Comparison of ENCODE assay signal across 8 cellular contexts in genomic region chr7:144835668-144836544, GRCh38. TPM values are rescaled to one million over a fixed set of nuclear protein-coding genes. Genes with fewer than 3 reads are reported as not detected.
A peak's percentile ranks its signal among the peaks of the same experiment; 100 is the strongest.
DNase-seq lines count a peak whose midpoint lies in the region; ATAC-seq and TF ChIP-seq lines count a peak whose summit lies in the region.

TPK1 (minus strand) TSS chr7:144836053; CDS start chr7:144835602, 451 bp downstream.

- peaks cover 17% of the 10 kb centered on the region for H3K4me1 ChIP-seq in Karpas-422 (ENCODE audit: low read length)

- peaks cover 7% of the 10 kb centered on the region for H3K36me3 Mint-ChIP-seq in natural killer cell

- TF ChIP-seq CTCF in RWPE1 (conservative IDR thresholded peaks at IDR 0.05; ENCODE audit: low read depth) (no peak), natural killer cell (IDR thresholded peaks at IDR 0.05) (no peak)

- CTCF ChIA-PET in RWPE1 (lab: Yijun Ruan, JAX) = interaction anchor here (0.7 kb wide), 1 partner anchor 323 kb away, joined by 3 read pairs; no protein-coding TSS in a partner anchor

- no peaks in the 10 kb centered on the region for H3K27me3 ChIP-seq in Karpas-422 (ENCODE audit: low read length)

- ATAC-seq in GM21825 (IDR thresholded peaks at IDR 0.05; ENCODE audit: unreplicated experiment) (peak; percentile 91), natural killer cell (peak; percentile 88 to 98 (median 91))

- peak within 1 kb of the TSS; percentile 92 for H3K4me2 ChIP-seq in Karpas-422 (ENCODE audit: low read depth, low read length, poor library complexity, severe bottlenecking)

- peak within 1 kb of the TSS; percentile 77 for H3K9ac ChIP-seq in Karpas-422 (ENCODE audit: low read length)

- peak within 1 kb of the TSS; percentile 90 to 93 for H3K27ac Mint-ChIP-seq in natural killer cell

- H3K4me1 Mint-ChIP-seq in natural killer cell = peaks cover 27 to 41% of the 10 kb centered on the region in 2 donors

- H3K27ac ChIP-seq in Karpas-422 (ENCODE audit: low read length) = peak within 1 kb of the TSS; percentile 45
- H3K27ac ChIP-seq in RWPE1 = peak within 1 kb of the TSS; percentile 96

- H2AFZ ChIP-seq in Karpas-422 (ENCODE audit: low read length) = peak within 1 kb of the TSS; percentile 94

- no peaks in the 10 kb centered on the region for H4K20me1 ChIP-seq in Karpas-422 (ENCODE audit: insufficient read depth, low read depth, low read length)

- no peaks in the 10 kb centered on the region for H3K9me3 ChIP-seq in Karpas-422 (ENCODE audit: low read length)

- H3K9me2 ChIP-seq in Karpas-422 (replicated peaks; ENCODE audit: insufficient read depth, low read length) = no peaks in the 10 kb centered on the region

- no peaks in the 10 kb centered on the region for H3K27me3 Mint-ChIP-seq in natural killer cell (ENCODE audit: low read depth in 2 of 2)

- no peaks in the 10 kb centered on the region for H3K79me2 ChIP-seq in Karpas-422 (ENCODE audit: low read length)

- DNase-seq in Daoy (ENCODE audit: low read depth) = peak; percentile 99
- DNase-seq in Karpas-422 = peak; percentile 95
- peak; percentile 87 for DNase-seq in RWPE1 (ENCODE audit: low spot score)
- peak; percentile 84 for DNase-seq in activated T-helper 9 cell treated with anti-CD3 and anti-CD28 coated beads, Interleukin-2, amount 50 U/mL, for 16 hours (ENCODE audit: low read depth)
- peak; percentile 84 for DNase-seq in fibroblast of peridontal ligament (ENCODE audit: extremely low read depth)
- DNase-seq in natural killer cell = peak; percentile 87
- DNase-seq in stimulated activated naive CD4-positive, alpha-beta T cell (lab: John Stamatoyannopoulos, UW) = peak; percentile 74 to 90 (median 84)

- H3K36me3 ChIP-seq in Karpas-422 (ENCODE audit: insufficient read depth, low read length) = no peaks in the 10 kb centered on the region

- H3K4me3 Mint-ChIP-seq in natural killer cell = peak within 1 kb of the TSS; percentile 96

- intact Hi-C loops in natural killer cell (cut with micrococcal nuclease) = loop anchor here (2.0 kb wide), 1 partner anchor 23 kb away; no protein-coding TSS in a partner anchor

- POLR2A ChIA-PET in RWPE1 (lab: Yijun Ruan, JAX; ENCODE audit: low non-redundant PET) = no interaction called here

- peak within 1 kb of the TSS; percentile 71 for H3K4me3 ChIP-seq in Karpas-422 (ENCODE audit: low read length)

- peaks cover 5 to 9% of the 10 kb centered on the region in 2 donors for H3K9me3 Mint-ChIP-seq in natural killer cell

RNA-seq across cellular contexts. Expression of gene TPK1, which starts in this region (rescaled TPM):
- 5.5 and 9.0 TPM in 2 replicates for total RNA-seq in Daoy (2014; rRNA removed; shearing (Covaris generic))
- total RNA-seq in Karpas-422 (2014; rRNA removed; shearing (Covaris generic); ENCODE audit: low replicate concordance) = 2.8 and 11.5 TPM in 2 replicates
- 10 to 100 TPM; 20.9 to 28.6 (median 25.3) TPM for total RNA-seq in natural killer cell

Comparison
In these comparisons a context has a peak if more than half of its experiments do, and no peak if none do; other contexts are left out.
1. Peak in every context shown above with its lines: DNase-seq, ATAC-seq, H3K4me3 ChIP-seq and H3K27ac ChIP-seq.